ENCODE assay signal across 20 cellular contexts in genomic region chr6:50974319-50974718, GRCh38.
"Had no signal": no experiment of that assay in that cellular context is flagged by ENCODE, and none has a peak within 500 bp of the region (broad histone marks: within the 10 kb centered on the region; RNA-seq: fewer than 3 reads in every experiment).

No MANE protein-coding gene starts in this region.

- H3K9ac ChIP-seq: KMS-11 had no signal

- ATAC-seq: HepG2, Panc1, PC-3, SK-N-SH treated with all-trans-retinoic acid at 6 μM for 48 hours had no signal

- DNase-seq: IMR-90, Kasumi-1, MM.1S, NCI-H1092 treated with DMSO at 0.1 percent for 48 hours, NCI-H1436 treated with DMSO at 0.1 percent for 48 hours, NCI-H1694, NCI-H1930, NCI-H2081, NCI-H2107, NCI-H2227 treated with DMSO at 0.1 percent for 48 hours, NCI-H524, NCI-H526 treated with DMSO at 0.1 percent for 48 hours, NCI-H774, PC-3, SHP77 had no signal

- H3K27ac ChIP-seq: KMS-11, RWPE1 had no signal
